ENCODE assay signal across 2 cellular contexts in genomic region chr5:122933926-122934325, GRCh38.
TF ChIP-seq lines count a peak whose summit lies in the region.

No MANE protein-coding gene starts in this region.

TF ChIP-seq in WTC11, 78 proteins besides CTCF, POLR2A, EP300 and RAD21:
- TF ChIP-seq IRF1 (CRISPR knock-in tag; IDR thresholded peaks at IDR 0.05) (no peak), CREM (CRISPR knock-in tag; IDR thresholded peaks at IDR 0.05) (no peak), ZBTB43 (CRISPR knock-in tag; IDR thresholded peaks at IDR 0.05) (no peak), STAT6 (CRISPR knock-in tag; conservative IDR thresholded peaks at IDR 0.05; ENCODE audit: low read depth) (no peak), AR (CRISPR knock-in tag; IDR thresholded peaks at IDR 0.05) (no peak), EMX1 (CRISPR knock-in tag; IDR thresholded peaks at IDR 0.05) (no peak), CDX4 (CRISPR knock-in tag; IDR thresholded peaks at IDR 0.05; ENCODE audit: borderline replicate concordance) (no peak), PREB (CRISPR knock-in tag; IDR thresholded peaks at IDR 0.05; ENCODE audit: borderline replicate concordance) (no peak), E2F5 (CRISPR knock-in tag; IDR thresholded peaks at IDR 0.05) (no peak), ZNF232 (CRISPR knock-in tag; IDR thresholded peaks at IDR 0.05) (no peak), MYBL2 (CRISPR knock-in tag; IDR thresholded peaks at IDR 0.05) (no peak)

TF ChIP-seq in HepG2, 621 proteins besides CTCF, POLR2A, EP300 and RAD21 (continued from another document):
- TF ChIP-seq HOMEZ (CRISPR knock-in tag; IDR thresholded peaks at IDR 0.05; ENCODE audit: low read depth) = peak; percentile 51; the same call in 1 of the 2 replicates
- TF ChIP-seq ZBTB33 (CRISPR knock-in tag; IDR thresholded peaks at IDR 0.05) = peak; percentile 97
- no peak for TF ChIP-seq ZBTB3 (CRISPR knock-in tag; IDR thresholded peaks at IDR 0.05; ENCODE audit: borderline replicate concordance, low read depth)
- no peak for TF ChIP-seq ZNF329 (CRISPR knock-in tag; IDR thresholded peaks at IDR 0.05; ENCODE audit: low read depth)
- TF ChIP-seq ZNF446 (CRISPR knock-in tag; IDR thresholded peaks at IDR 0.05) = no peak
